ENCODE assay signal across 12 cellular contexts in the genomic region with DNA sequence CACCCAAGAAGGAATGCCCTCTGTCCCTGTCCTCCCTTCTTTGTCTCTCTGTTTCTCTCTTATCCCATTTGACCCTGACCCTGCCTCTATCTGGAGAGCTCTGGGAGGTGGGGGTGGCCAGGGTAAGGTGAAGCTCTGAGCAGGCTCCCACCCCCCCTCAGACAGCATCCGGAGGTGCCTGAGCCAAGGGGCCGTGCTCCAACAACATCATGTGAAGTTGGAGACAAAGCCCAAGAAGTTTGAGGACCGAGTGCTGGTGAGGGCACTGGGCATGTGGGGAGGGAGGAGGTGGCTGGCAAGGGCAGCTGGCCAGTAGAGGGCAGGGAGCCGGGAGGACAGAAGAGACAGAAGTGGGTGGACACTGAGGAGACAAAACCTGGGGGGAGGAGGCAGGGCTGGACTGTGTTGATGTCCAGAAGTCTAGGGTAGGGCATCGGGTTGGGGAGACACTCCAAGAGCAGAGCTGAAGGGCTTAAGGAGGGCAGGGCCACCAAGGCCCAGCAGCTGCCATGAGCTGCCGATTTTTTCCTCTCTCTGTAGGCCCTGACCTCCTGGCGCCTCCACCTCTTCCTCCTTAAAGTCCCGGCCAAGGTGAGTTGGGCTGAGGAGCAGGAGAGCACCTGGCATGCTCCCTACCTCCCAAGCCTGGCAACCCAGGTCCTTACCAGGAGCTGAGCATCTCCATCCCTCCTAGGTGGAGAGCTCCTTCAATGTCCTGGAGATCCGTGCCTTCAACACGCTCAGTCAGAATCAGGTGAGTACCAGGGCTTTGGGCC. TPM values are rescaled to one million over a fixed set of nuclear protein-coding genes. Genes with fewer than 3 reads are reported as not detected.
DNase-seq lines count a peak whose midpoint lies in the region; ATAC-seq and TF ChIP-seq lines count a peak whose summit lies in the region.
"Had no signal": no experiment of that assay in that cellular context is flagged by ENCODE, and none has a peak within 500 bp of the region (broad histone marks: within the 10 kb centered on the region; RNA-seq: fewer than 3 reads in every experiment).

No MANE protein-coding gene starts in this region.

- no peak for TF ChIP-seq CTCF in glutamatergic neuron (IDR thresholded peaks at IDR 0.05; ENCODE audit: partially characterized antibody, unreplicated experiment)
- TF ChIP-seq CTCF in progenitor cell of endocrine pancreas (IDR thresholded peaks at IDR 0.05; ENCODE audit: unreplicated experiment), result no peak

- H3K27ac Mint-ChIP-seq in activated CD4-positive, alpha-beta T cell treated with anti-CD3 and anti-CD28 coated beads, Interleukin-2, amount 10 ng/mL, durations not matched to agents 24 days and 14 days, result peak overlapping the region; percentile 29
- H3K27ac Mint-ChIP-seq in T-cell, result peak overlapping the region in 1 of 2 donors; percentile 20
- H3K27ac Mint-ChIP-seq in glutamatergic neuron (ENCODE audit: unreplicated experiment), result no peak overlapping the region
- H3K27ac Mint-ChIP-seq in progenitor cell of endocrine pancreas, result no peak overlapping the region

- peaks cover 23% of the 10 kb centered on the region for H3K4me1 Mint-ChIP-seq in activated CD4-positive, alpha-beta T cell treated with anti-CD3 and anti-CD28 coated beads, Interleukin-2, amount 10 ng/mL, durations not matched to agents 24 days and 14 days
- H3K4me1 Mint-ChIP-seq in T-cell (peaks cover 10 to 20% (median 16%) of the 10 kb centered on the region in 3 donors), glutamatergic neuron (ENCODE audit: low read depth, unreplicated experiment) (peaks cover 21% of the 10 kb centered on the region), progenitor cell of endocrine pancreas (ENCODE audit: low read depth) (peaks cover 12% of the 10 kb centered on the region)

- POLR2A ChIA-PET in T-cell (lab: Charles Lee), result no interaction called here

- no peaks in the 10 kb centered on the region for H3K36me3 Mint-ChIP-seq in activated CD4-positive, alpha-beta T cell treated with anti-CD3 and anti-CD28 coated beads, Interleukin-2, amount 10 ng/mL, durations not matched to agents 24 days and 14 days (ENCODE audit: low read depth)
- no peaks in the 10 kb centered on the region for H3K36me3 Mint-ChIP-seq in T-cell
- no peaks in the 10 kb centered on the region for H3K36me3 Mint-ChIP-seq in glutamatergic neuron (ENCODE audit: unreplicated experiment)
- H3K36me3 Mint-ChIP-seq in progenitor cell of endocrine pancreas (ENCODE audit: insufficient read depth), result no peaks in the 10 kb centered on the region

- peaks cover 14% of the 10 kb centered on the region for H3K27me3 Mint-ChIP-seq in activated CD4-positive, alpha-beta T cell treated with anti-CD3 and anti-CD28 coated beads, Interleukin-2, amount 10 ng/mL, durations not matched to agents 24 days and 14 days
- H3K27me3 Mint-ChIP-seq in T-cell, result peaks cover 11 to 23% of the 10 kb centered on the region in 2 donors
- peaks cover 18% of the 10 kb centered on the region for H3K27me3 Mint-ChIP-seq in glutamatergic neuron (ENCODE audit: unreplicated experiment)
- peaks cover 18% of the 10 kb centered on the region for H3K27me3 Mint-ChIP-seq in progenitor cell of endocrine pancreas

- DNase-seq in activated CD4-positive, alpha-beta T cell treated with anti-CD3 and anti-CD28 coated beads, Interleukin-2, amount 10 ng/mL, durations not matched to agents 24 days and 14 days, result no peak
- no peak for DNase-seq in activated CD4-positive, alpha-beta T cell treated with anti-CD3 and anti-CD28 coated beads for 48 hours
- DNase-seq in T-cell (no peak), glutamatergic neuron (no peak), progenitor cell of endocrine pancreas (ENCODE audit: low spot score, unreplicated experiment) (no peak), cerebellum (ENCODE audit: low spot score) (no peak), cerebellar cortex (ENCODE audit: low spot score) (no peak)
- no peak for DNase-seq in NK-92 treated with Interleukin-12 subunit alpha and Interleukin-12 subunit beta, amount 100 ng/mL, for 24 hours (lab: John Stamatoyannopoulos, UW)
- DNase-seq: esophagus squamous epithelium, NCI-H1092 treated with DMSO at 0.1 percent for 48 hours, NCI-H226, OCI-M1 had no signal

- intact Hi-C loops in activated CD4-positive, alpha-beta T cell treated with anti-CD3 and anti-CD28 coated beads, Interleukin-2, amount 10 ng/mL, durations not matched to agents 24 days and 14 days (cut with micrococcal nuclease), result loop anchor here (1.0 to 2.0 kb wide), 4 partner anchors 18 to 65 kb away; a partner anchor contains a TSS

- CTCF ChIA-PET in T-cell (lab: Charles Lee), result interaction anchor here in 1 of 2 donors (0.8 to 1.1 kb wide), 2 partner anchors 36 to 279 kb away, joined by 3 to 4 read pairs; no protein-coding TSS in a partner anchor

- H3K9me3 Mint-ChIP-seq in activated CD4-positive, alpha-beta T cell treated with anti-CD3 and anti-CD28 coated beads, Interleukin-2, amount 10 ng/mL, durations not matched to agents 24 days and 14 days, result no peaks in the 10 kb centered on the region
- H3K9me3 Mint-ChIP-seq in T-cell, result no peaks in the 10 kb centered on the region
- H3K9me3 Mint-ChIP-seq in glutamatergic neuron (ENCODE audit: unreplicated experiment), result peaks cover 25% of the 10 kb centered on the region
- no peaks in the 10 kb centered on the region for H3K9me3 Mint-ChIP-seq in progenitor cell of endocrine pancreas (ENCODE audit: low read depth)

- ATAC-seq in T-cell (replicated peaks in 1 of 4), result no peak

- H3K4me3 Mint-ChIP-seq in activated CD4-positive, alpha-beta T cell treated with anti-CD3 and anti-CD28 coated beads, Interleukin-2, amount 10 ng/mL, durations not matched to agents 24 days and 14 days, result peak overlapping the region; percentile 76
- H3K4me3 Mint-ChIP-seq in T-cell (peak overlapping the region in 2 of 3 donors; percentile 80 to 81), glutamatergic neuron (ENCODE audit: unreplicated experiment) (peak overlapping the region; percentile 85), progenitor cell of endocrine pancreas (ENCODE audit: low read depth) (peak overlapping the region; percentile 71)

RNA-seq across cellular contexts. Expression of a gene that starts 1.9 kb away (rescaled TPM):
- 1.3 and 1.5 TPM in 2 replicates for total RNA-seq in activated CD4-positive, alpha-beta T cell treated with anti-CD3 and anti-CD28 coated beads, Interleukin-2, amount 10 ng/mL, durations not matched to agents 24 days and 14 days
- total RNA-seq in T-cell (1 to 10 TPM in 1 of 5 donors, under 1 TPM in 4; 0.38 to 1.9 (median 0.59) TPM), glutamatergic neuron (ENCODE audit: unreplicated experiment) (108 TPM), progenitor cell of endocrine pancreas (4.3 and 4.9 TPM in 2 replicates), cerebellum (34.0 TPM)

RNA-seq across cellular contexts. Expression of a gene that starts 17.6 kb away (rescaled TPM):
- not detected in 2 replicates for total RNA-seq in activated CD4-positive, alpha-beta T cell treated with anti-CD3 and anti-CD28 coated beads, Interleukin-2, amount 10 ng/mL, durations not matched to agents 24 days and 14 days
- total RNA-seq in T-cell, result not detected
- 0.44 TPM for total RNA-seq in glutamatergic neuron (ENCODE audit: unreplicated experiment)
- total RNA-seq in progenitor cell of endocrine pancreas, result not detected in 2 replicates
- total RNA-seq in cerebellum, result 0.36 TPM
- total RNA-seq: esophagus squamous epithelium had no signal

RNA-seq across cellular contexts. Expression of a gene that starts 40.4 kb away (rescaled TPM):
- total RNA-seq in activated CD4-positive, alpha-beta T cell treated with anti-CD3 and anti-CD28 coated beads, Interleukin-2, amount 10 ng/mL, durations not matched to agents 24 days and 14 days, result 63.6 and 64.2 TPM in 2 replicates
- total RNA-seq in T-cell (10 to 100 TPM; 11.8 to 35.5 (median 29.4) TPM), glutamatergic neuron (ENCODE audit: unreplicated experiment) (99.9 TPM), progenitor cell of endocrine pancreas (29.7 and 34.7 TPM in 2 replicates), cerebellum (2.5 TPM)
